Comparison of ENCODE assay signal across 9 cellular contexts in the genomic region with DNA sequence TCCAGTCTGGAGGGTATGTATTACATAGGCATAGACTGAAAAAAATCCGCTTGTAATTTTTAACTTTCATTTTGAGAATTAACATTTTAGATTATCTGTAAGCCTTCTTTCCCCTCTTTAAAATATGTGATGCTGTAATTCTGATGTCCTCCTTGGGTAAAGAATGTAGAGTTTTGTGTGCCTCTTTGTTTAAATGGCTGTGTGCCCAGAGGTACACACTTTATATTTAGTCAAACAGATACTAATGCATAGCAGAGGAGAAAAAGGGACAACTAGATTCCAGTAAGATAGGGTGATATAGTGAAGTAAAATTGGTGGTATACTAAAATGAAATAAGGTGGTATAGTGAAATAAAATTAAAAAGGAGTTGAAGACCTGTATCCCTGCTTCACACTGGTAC. TPM values are rescaled to one million over a fixed set of nuclear protein-coding genes. Genes with fewer than 3 reads are reported as not detected.
DNase-seq lines count a peak whose midpoint lies in the region; ATAC-seq and TF ChIP-seq lines count a peak whose summit lies in the region.
"Had no signal": no experiment of that assay in that cellular context is flagged by ENCODE, and none has a peak within 500 bp of the region (broad histone marks: within the 10 kb centered on the region; RNA-seq: fewer than 3 reads in every experiment).

No MANE protein-coding gene starts in this region.

- intact Hi-C loops in heart right ventricle (cut with DNase I), result loop anchor here in 1 of 10 donors (10.0 kb wide), 1 partner anchor 430 kb away; no protein-coding TSS in a partner anchor
- intact Hi-C loops in left cardiac atrium (cut with DNase I), result no loop called here

- peaks cover 26% of the 10 kb centered on the region for H3K36me3 Mint-ChIP-seq in activated CD8-positive, alpha-beta T cell treated with anti-CD3 and anti-CD28 coated beads, Interleukin-2, amount 10 ng/mL, durations not matched to agents 7 days and 5 days (ENCODE audit: low read depth)

- H3K27ac ChIP-seq in heart right ventricle (peak overlapping the region in 3 of 10 donors; percentile 93 to 98 (median 95)), iPS-20b (ENCODE audit: low read length) (no peak overlapping the region), thoracic aorta (no peak overlapping the region)

- H3K27me3 ChIP-seq in heart right ventricle (no peaks in the 10 kb centered on the region), iPS-20b (ENCODE audit: insufficient read depth, low read length) (no peaks in the 10 kb centered on the region), thoracic aorta (replicated peaks; ENCODE audit: insufficient read depth) (no peaks in the 10 kb centered on the region)

- H3K4me3 ChIP-seq in heart right ventricle, result peak overlapping the region in 6 of 10 donors; percentile 74 to 92 (median 86)
- peak overlapping the region; percentile 96 for H3K4me3 ChIP-seq in iPS-20b (ENCODE audit: low read length)
- H3K4me3 ChIP-seq in thoracic aorta, result peak overlapping the region; percentile 91

- POLR2A ChIA-PET in activated CD8-positive, alpha-beta T cell treated with anti-CD3 and anti-CD28 coated beads, Interleukin-2, amount 10 ng/mL, durations not matched to agents 7 days and 5 days (lab: Charles Lee), result interaction anchor here (0.8 to 1.4 kb wide), 2 partner anchors 8 to 10 kb away, joined by 3 to 4 read pairs; no protein-coding TSS in a partner anchor
- POLR2A ChIA-PET in HEK293T (lab: Yijun Ruan, JAX), result no interaction called here

- peak overlapping the region; percentile 62 for H3K27ac Mint-ChIP-seq in activated CD8-positive, alpha-beta T cell treated with anti-CD3 and anti-CD28 coated beads, Interleukin-2, amount 10 ng/mL, durations not matched to agents 7 days and 5 days

- whole genome bisulfite sequencing in heart right ventricle, 2 donors, result 92 to 93% methylated on average over 1 of the region's 1 CpG

- peak overlapping the region; percentile 95; the same call in 1 of the 2 replicates for H3K9ac ChIP-seq in iPS-20b (ENCODE audit: low read depth, low read length)

- H3K27me3 Mint-ChIP-seq in activated CD8-positive, alpha-beta T cell treated with anti-CD3 and anti-CD28 coated beads, Interleukin-2, amount 10 ng/mL, durations not matched to agents 7 days and 5 days (ENCODE audit: low read depth), result no peaks in the 10 kb centered on the region

- H3K4me1 ChIP-seq in heart right ventricle, result peaks cover 0 to 90% (median 58%) of the 10 kb centered on the region in 9 donors
- H3K4me1 ChIP-seq in iPS-20b (ENCODE audit: insufficient read depth, low read length), result 0 out of 2 replicates have a peak, but pooled peaks cover 5% of the 10 kb centered on the region
- H3K4me1 ChIP-seq in thoracic aorta (ENCODE audit: control insufficient read depth in 1 of 2, low read depth in 2 of 2), result peaks cover 30 to 56% of the 10 kb centered on the region in 2 donors

- ATAC-seq in heart right ventricle (no peak), left cardiac atrium (no peak), thoracic aorta (ENCODE audit: insufficient number of reproducible peaks, low FRiP score, low read depth) (no peak), GM18861 (IDR thresholded peaks at IDR 0.05; ENCODE audit: unreplicated experiment) (no peak)
- no peak for ATAC-seq in activated CD8-positive, alpha-beta T cell treated with anti-CD3 and anti-CD28 coated beads, Interleukin-2, amount 10 ng/mL, durations not matched to agents 7 days and 5 days

- CTCF ChIA-PET in activated CD8-positive, alpha-beta T cell treated with anti-CD3 and anti-CD28 coated beads, Interleukin-2, amount 10 ng/mL, durations not matched to agents 7 days and 5 days (lab: Charles Lee), result interaction anchor here (0.6 kb wide), 1 partner anchor 10 kb away, joined by 5 read pairs; no protein-coding TSS in a partner anchor
- CTCF ChIA-PET in HEK293T (lab: Yijun Ruan, JAX), result no interaction called here

- H3K9me3 ChIP-seq in heart right ventricle (no peaks in the 10 kb centered on the region), iPS-20b (ENCODE audit: insufficient read depth, low read depth, low read length) (no peaks in the 10 kb centered on the region), thoracic aorta (no peaks in the 10 kb centered on the region)

- H3K36me3 ChIP-seq in heart right ventricle, result peaks cover 0 to 29% (median 0%) of the 10 kb centered on the region in 9 donors
- peaks cover 5% of the 10 kb centered on the region; the same call in 1 of the 2 replicates for H3K36me3 ChIP-seq in iPS-20b (ENCODE audit: insufficient read depth, low read depth, low read length)
- H3K36me3 ChIP-seq in thoracic aorta, result no peaks in the 10 kb centered on the region

- H3K4me1 Mint-ChIP-seq in activated CD8-positive, alpha-beta T cell treated with anti-CD3 and anti-CD28 coated beads, Interleukin-2, amount 10 ng/mL, durations not matched to agents 7 days and 5 days (ENCODE audit: low read depth), result peaks cover 51% of the 10 kb centered on the region

- no peak for DNase-seq in heart right ventricle
- no peak for DNase-seq in left cardiac atrium
- DNase-seq in activated CD8-positive, alpha-beta T cell treated with anti-CD3 and anti-CD28 coated beads, Interleukin-2, amount 10 ng/mL, durations not matched to agents 7 days and 5 days, result no peak
- DNase-seq in thoracic aorta (ENCODE audit: low spot score), result no peak
- DNase-seq in ureter (ENCODE audit: low spot score), result no peak
- no peak for DNase-seq in HEK293T (ENCODE audit: extremely low spot score)
- DNase-seq: activated CD4-positive, CD25-positive, alpha-beta regulatory T cell had no signal

- peak overlapping the region; percentile 91 for H3K4me3 Mint-ChIP-seq in activated CD8-positive, alpha-beta T cell treated with anti-CD3 and anti-CD28 coated beads, Interleukin-2, amount 10 ng/mL, durations not matched to agents 7 days and 5 days

- H3K9me3 Mint-ChIP-seq in activated CD8-positive, alpha-beta T cell treated with anti-CD3 and anti-CD28 coated beads, Interleukin-2, amount 10 ng/mL, durations not matched to agents 7 days and 5 days (ENCODE audit: insufficient read depth), result no peaks in the 10 kb centered on the region

- no peak for TF ChIP-seq CTCF in heart right ventricle (IDR thresholded peaks at IDR 0.05)
- TF ChIP-seq CTCF in thoracic aorta (IDR thresholded peaks at IDR 0.05), result no peak

TF ChIP-seq in HEK293T, 16 proteins besides CTCF, POLR2A, EP300 and RAD21:
- TF ChIP-seq ARNT (IDR thresholded peaks at IDR 0.05), result no peak
- TF ChIP-seq ZNF384 (IDR thresholded peaks at IDR 0.05), result no peak
- TF ChIP-seq, protein P1, sequence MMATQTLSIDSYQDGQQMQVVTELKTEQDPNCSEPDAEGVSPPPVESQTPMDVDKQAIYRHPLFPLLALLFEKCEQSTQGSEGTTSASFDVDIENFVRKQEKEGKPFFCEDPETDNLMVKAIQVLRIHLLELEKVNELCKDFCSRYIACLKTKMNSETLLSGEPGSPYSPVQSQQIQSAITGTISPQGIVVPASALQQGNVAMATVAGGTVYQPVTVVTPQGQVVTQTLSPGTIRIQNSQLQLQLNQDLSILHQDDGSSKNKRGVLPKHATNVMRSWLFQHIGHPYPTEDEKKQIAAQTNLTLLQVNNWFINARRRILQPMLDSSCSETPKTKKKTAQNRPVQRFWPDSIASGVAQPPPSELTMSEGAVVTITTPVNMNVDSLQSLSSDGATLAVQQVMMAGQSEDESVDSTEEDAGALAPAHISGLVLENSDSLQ (IDR thresholded peaks at IDR 0.05), result no peak
- no peak for TF ChIP-seq BHLHE40 (IDR thresholded peaks at IDR 0.05; ENCODE audit: borderline replicate concordance)
- TF ChIP-seq FOXM1 (IDR thresholded peaks at IDR 0.05; ENCODE audit: borderline replicate concordance), result no peak
- TF ChIP-seq FOXK2 (IDR thresholded peaks at IDR 0.05), result no peak
- TF ChIP-seq SP1 (IDR thresholded peaks at IDR 0.05), result no peak
- no peak for TF ChIP-seq LEF1 (IDR thresholded peaks at IDR 0.05; ENCODE audit: borderline replicate concordance)
- TF ChIP-seq ELF4 (IDR thresholded peaks at IDR 0.05), result no peak
- no peak for TF ChIP-seq NFRKB (IDR thresholded peaks at IDR 0.05)
- no peak for TF ChIP-seq FOXA1 (IDR thresholded peaks at IDR 0.05)
- no peak for TF ChIP-seq TARDBP (IDR thresholded peaks at IDR 0.05)
- no peak for TF ChIP-seq CTBP1 (IDR thresholded peaks at IDR 0.05; ENCODE audit: borderline replicate concordance)

RNA-seq across cellular contexts. Expression of a gene that starts 1.3 kb away (rescaled TPM):
- 10 to 100 TPM; 31.7 to 66.4 (median 48.4) TPM for total RNA-seq in heart right ventricle
- polyA plus RNA-seq in heart right ventricle, result 10 to 100 TPM; 10.2 to 15.0 TPM
- 10 to 100 TPM; 33.5 to 39.6 TPM for total RNA-seq in left cardiac atrium
- 10 to 100 TPM; 37.4 to 47.6 TPM for total RNA-seq in activated CD8-positive, alpha-beta T cell treated with anti-CD3 and anti-CD28 coated beads, Interleukin-2, amount 10 ng/mL, durations not matched to agents 7 days and 5 days
- total RNA-seq in thoracic aorta, result 100 to 1,000 TPM in 1 of 2 donors, 10 to 100 TPM in 1; 33.7 to 121 TPM
- 94.8 TPM for total RNA-seq in ureter

RNA-seq across cellular contexts. Expression of a gene that starts 49.7 kb away (rescaled TPM):
- under 1 TPM in 1 of 10 donors, not detected in 9; 0.57 TPM for total RNA-seq in heart right ventricle
- not detected for polyA plus RNA-seq in heart right ventricle
- total RNA-seq in left cardiac atrium, result not detected
- not detected for total RNA-seq in activated CD8-positive, alpha-beta T cell treated with anti-CD3 and anti-CD28 coated beads, Interleukin-2, amount 10 ng/mL, durations not matched to agents 7 days and 5 days
- total RNA-seq in thoracic aorta, result not detected
- not detected for total RNA-seq in ureter
